In the genomic region with DNA sequence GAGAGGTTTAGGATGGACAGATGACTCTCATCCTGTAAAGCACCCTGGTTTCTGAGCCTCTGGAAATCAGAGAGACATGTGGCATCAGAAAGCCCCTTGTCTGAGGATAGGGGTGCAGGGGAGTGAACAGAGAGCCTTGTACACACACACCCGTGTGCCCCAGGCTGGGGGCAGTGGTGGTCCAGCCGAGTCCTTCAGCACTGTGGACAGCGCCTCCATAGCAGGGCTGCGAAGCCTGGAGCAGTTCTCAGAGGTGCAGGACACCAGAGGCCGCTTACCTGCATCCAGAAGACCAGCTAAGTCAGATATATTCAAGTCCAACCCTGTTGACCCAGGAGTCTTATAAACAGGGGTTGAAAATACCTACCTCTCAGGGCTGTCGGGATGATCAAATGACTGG, we compare ENCODE assay signal across 1 cellular context.
TF ChIP-seq lines count a peak whose summit lies in the region.

No MANE protein-coding gene starts in this region.

TF ChIP-seq in GM23338, 12 proteins besides CTCF, POLR2A, EP300 and RAD21:
- TF ChIP-seq, protein P1, sequence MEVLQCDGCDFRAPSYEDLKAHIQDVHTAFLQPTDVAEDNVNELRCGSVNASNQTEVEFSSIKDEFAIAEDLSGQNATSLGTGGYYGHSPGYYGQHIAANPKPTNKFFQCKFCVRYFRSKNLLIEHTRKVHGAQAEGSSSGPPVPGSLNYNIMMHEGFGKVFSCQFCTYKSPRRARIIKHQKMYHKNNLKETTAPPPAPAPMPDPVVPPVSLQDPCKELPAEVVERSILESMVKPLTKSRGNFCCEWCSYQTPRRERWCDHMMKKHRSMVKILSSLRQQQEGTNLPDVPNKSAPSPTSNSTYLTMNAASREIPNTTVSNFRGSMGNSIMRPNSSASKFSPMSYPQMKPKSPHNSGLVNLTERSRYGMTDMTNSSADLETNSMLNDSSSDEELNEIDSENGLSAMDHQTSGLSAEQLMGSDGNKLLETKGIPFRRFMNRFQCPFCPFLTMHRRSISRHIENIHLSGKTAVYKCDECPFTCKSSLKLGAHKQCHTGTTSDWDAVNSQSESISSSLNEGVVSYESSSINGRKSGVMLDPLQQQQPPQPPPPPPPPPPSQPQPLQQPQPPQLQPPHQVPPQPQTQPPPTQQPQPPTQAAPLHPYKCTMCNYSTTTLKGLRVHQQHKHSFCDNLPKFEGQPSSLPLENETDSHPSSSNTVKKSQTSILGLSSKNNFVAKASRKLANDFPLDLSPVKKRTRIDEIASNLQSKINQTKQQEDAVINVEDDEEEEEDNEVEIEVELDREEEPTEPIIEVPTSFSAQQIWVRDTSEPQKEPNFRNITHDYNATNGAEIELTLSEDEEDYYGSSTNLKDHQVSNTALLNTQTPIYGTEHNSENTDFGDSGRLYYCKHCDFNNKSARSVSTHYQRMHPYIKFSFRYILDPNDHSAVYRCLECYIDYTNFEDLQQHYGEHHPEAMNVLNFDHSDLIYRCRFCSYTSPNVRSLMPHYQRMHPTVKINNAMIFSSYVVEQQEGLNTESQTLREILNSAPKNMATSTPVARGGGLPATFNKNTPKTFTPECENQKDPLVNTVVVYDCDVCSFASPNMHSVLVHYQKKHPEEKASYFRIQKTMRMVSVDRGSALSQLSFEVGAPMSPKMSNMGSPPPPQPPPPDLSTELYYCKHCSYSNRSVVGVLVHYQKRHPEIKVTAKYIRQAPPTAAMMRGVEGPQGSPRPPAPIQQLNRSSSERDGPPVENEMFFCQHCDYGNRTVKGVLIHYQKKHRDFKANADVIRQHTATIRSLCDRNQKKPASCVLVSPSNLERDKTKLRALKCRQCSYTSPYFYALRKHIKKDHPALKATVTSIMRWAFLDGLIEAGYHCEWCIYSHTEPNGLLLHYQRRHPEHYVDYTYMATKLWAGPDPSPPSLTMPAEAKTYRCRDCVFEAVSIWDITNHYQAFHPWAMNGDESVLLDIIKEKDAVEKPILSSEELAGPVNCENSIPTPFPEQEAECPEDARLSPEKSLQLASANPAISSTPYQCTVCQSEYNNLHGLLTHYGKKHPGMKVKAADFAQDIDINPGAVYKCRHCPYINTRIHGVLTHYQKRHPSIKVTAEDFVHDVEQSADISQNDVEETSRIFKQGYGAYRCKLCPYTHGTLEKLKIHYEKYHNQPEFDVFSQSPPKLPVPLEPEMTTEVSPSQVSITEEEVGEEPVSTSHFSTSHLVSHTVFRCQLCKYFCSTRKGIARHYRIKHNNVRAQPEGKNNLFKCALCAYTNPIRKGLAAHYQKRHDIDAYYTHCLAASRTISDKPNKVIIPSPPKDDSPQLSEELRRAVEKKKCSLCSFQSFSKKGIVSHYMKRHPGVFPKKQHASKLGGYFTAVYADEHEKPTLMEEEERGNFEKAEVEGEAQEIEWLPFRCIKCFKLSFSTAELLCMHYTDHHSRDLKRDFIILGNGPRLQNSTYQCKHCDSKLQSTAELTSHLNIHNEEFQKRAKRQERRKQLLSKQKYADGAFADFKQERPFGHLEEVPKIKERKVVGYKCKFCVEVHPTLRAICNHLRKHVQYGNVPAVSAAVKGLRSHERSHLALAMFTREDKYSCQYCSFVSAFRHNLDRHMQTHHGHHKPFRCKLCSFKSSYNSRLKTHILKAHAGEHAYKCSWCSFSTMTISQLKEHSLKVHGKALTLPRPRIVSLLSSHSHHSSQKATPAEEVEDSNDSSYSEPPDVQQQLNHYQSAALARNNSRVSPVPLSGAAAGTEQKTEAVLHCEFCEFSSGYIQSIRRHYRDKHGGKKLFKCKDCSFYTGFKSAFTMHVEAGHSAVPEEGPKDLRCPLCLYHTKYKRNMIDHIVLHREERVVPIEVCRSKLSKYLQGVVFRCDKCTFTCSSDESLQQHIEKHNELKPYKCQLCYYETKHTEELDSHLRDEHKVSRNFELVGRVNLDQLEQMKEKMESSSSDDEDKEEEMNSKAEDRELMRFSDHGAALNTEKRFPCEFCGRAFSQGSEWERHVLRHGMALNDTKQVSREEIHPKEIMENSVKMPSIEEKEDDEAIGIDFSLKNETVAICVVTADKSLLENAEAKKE (CRISPR knock-in tag; IDR thresholded peaks at IDR 0.05): no peak
- no peak for TF ChIP-seq POLR2AphosphoS5 (IDR thresholded peaks at IDR 0.05; ENCODE audit: low read depth)
- TF ChIP-seq, protein P2, sequence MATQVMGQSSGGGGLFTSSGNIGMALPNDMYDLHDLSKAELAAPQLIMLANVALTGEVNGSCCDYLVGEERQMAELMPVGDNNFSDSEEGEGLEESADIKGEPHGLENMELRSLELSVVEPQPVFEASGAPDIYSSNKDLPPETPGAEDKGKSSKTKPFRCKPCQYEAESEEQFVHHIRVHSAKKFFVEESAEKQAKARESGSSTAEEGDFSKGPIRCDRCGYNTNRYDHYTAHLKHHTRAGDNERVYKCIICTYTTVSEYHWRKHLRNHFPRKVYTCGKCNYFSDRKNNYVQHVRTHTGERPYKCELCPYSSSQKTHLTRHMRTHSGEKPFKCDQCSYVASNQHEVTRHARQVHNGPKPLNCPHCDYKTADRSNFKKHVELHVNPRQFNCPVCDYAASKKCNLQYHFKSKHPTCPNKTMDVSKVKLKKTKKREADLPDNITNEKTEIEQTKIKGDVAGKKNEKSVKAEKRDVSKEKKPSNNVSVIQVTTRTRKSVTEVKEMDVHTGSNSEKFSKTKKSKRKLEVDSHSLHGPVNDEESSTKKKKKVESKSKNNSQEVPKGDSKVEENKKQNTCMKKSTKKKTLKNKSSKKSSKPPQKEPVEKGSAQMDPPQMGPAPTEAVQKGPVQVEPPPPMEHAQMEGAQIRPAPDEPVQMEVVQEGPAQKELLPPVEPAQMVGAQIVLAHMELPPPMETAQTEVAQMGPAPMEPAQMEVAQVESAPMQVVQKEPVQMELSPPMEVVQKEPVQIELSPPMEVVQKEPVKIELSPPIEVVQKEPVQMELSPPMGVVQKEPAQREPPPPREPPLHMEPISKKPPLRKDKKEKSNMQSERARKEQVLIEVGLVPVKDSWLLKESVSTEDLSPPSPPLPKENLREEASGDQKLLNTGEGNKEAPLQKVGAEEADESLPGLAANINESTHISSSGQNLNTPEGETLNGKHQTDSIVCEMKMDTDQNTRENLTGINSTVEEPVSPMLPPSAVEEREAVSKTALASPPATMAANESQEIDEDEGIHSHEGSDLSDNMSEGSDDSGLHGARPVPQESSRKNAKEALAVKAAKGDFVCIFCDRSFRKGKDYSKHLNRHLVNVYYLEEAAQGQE (IDR thresholded peaks at IDR 0.05; ENCODE audit: unreplicated experiment): peak; percentile 89
